ENCODE assay signal across 17 cellular contexts in the genomic region with DNA sequence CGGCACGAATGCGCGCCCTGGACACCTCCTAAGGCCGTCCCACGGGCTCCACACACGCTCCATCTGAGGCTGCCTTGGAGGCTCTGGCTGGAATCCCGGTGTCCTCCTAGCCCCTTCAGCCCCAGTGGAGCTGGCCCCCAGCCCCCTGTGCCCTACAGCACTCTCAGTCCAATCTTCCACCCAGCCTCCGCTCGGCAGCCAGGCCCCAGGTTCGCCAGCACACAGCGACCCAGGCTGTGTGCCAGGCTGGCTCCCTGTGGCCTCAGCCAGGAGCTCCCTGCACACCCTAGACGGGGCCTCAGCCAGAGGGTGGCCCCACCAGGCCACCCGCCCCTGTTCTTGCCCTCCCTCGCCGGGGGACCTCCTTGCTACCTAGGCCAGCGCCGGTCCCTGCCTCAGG. TPM values are rescaled to one million over a fixed set of nuclear protein-coding genes. Genes with fewer than 3 reads are reported as not detected.
DNase-seq lines count a peak whose midpoint lies in the region; ATAC-seq and TF ChIP-seq lines count a peak whose summit lies in the region.
"Had no signal": no experiment of that assay in that cellular context is flagged by ENCODE, and none has a peak within 500 bp of the region (broad histone marks: within the 10 kb centered on the region; RNA-seq: fewer than 3 reads in every experiment).

No MANE protein-coding gene starts in this region.

- no peak overlapping the region for H3K27ac Mint-ChIP-seq in activated naive CD8-positive, alpha-beta T cell treated with anti-CD3 and anti-CD28 coated beads for 36 hours
- H3K27ac Mint-ChIP-seq: CD14-positive monocyte had no signal

- H3K27me3 ChIP-seq in rectal smooth muscle tissue (ENCODE audit: control insufficient read depth, insufficient read depth, low read length) (no peaks in the 10 kb centered on the region), tibial nerve (no peaks in the 10 kb centered on the region)

- peak; percentile 18 to 25 for ATAC-seq in left cardiac atrium

- DNase-seq in coronary artery (ENCODE audit: low spot score), result no peak
- DNase-seq in left cardiac atrium, result no peak
- DNase-seq in tibial nerve (ENCODE audit: low spot score in 2 of 2), result no peak
- no peak for DNase-seq in activated naive CD8-positive, alpha-beta T cell treated with anti-CD3 and anti-CD28 coated beads for 36 hours
- DNase-seq in stimulated activated CD4-positive, alpha-beta T cell treated with anti-CD3 and anti-CD28 coated beads, Interleukin-4, amount 100 ng/mL, for 24 hours, result no peak
- no peak for DNase-seq in effector CD4-positive, alpha-beta T cell
- DNase-seq: ACHN; DMS79 treated with DMSO at 0.1 percent for 48 hours; KG1; MV-4-11; NCI-H1694 treated with DMSO at 0.1 percent for 48 hours; NCI-H510A; NCI-H748 treated with DMSO at 0.1 percent for 48 hours; NK-92 treated with Interleukin-12 subunit alpha and Interleukin-12 subunit beta, amount 100 ng/mL, for 24 hours; SHP77 had no signal

- no peaks in the 10 kb centered on the region for H3K4me1 Mint-ChIP-seq in activated naive CD8-positive, alpha-beta T cell treated with anti-CD3 and anti-CD28 coated beads for 36 hours
- H3K4me1 Mint-ChIP-seq: CD14-positive monocyte had no signal

- H3K9me3 Mint-ChIP-seq in activated naive CD8-positive, alpha-beta T cell treated with anti-CD3 and anti-CD28 coated beads for 36 hours, result no peaks in the 10 kb centered on the region

- H3K27ac ChIP-seq in coronary artery (peak overlapping the region; percentile 65 to 79), rectal smooth muscle tissue (ENCODE audit: low read depth, low read length) (peak overlapping the region; percentile 45), tibial nerve (peak overlapping the region in 3 of 4 donors; percentile 12 to 51 (median 43))

- intact Hi-C loops in left cardiac atrium (cut with DNase I), result no loop called here

- H3K4me1 ChIP-seq in rectal smooth muscle tissue (ENCODE audit: control insufficient read depth, insufficient read depth, low read length) (no peaks in the 10 kb centered on the region), tibial nerve (no peaks in the 10 kb centered on the region)

- no peak overlapping the region for H3K4me3 Mint-ChIP-seq in activated naive CD8-positive, alpha-beta T cell treated with anti-CD3 and anti-CD28 coated beads for 36 hours
- H3K4me3 Mint-ChIP-seq: CD14-positive monocyte had no signal

- peaks cover 26% of the 10 kb centered on the region for H3K36me3 ChIP-seq in rectal smooth muscle tissue (ENCODE audit: control insufficient read depth, insufficient read depth, low read length)
- peaks cover 2 to 93% (median 3%) of the 10 kb centered on the region in 3 donors for H3K36me3 ChIP-seq in tibial nerve

- no peaks in the 10 kb centered on the region for H3K27me3 Mint-ChIP-seq in activated naive CD8-positive, alpha-beta T cell treated with anti-CD3 and anti-CD28 coated beads for 36 hours

- H3K9me3 ChIP-seq in tibial nerve, result peaks cover 0 to 8% (median 0%) of the 10 kb centered on the region in 4 donors

- TF ChIP-seq EP300 in tibial nerve (IDR thresholded peaks at IDR 0.05), result no peak

- peaks cover 7% of the 10 kb centered on the region for H3K36me3 Mint-ChIP-seq in activated naive CD8-positive, alpha-beta T cell treated with anti-CD3 and anti-CD28 coated beads for 36 hours

- TF ChIP-seq CTCF in coronary artery (IDR thresholded peaks at IDR 0.05), result no peak
- no peak for TF ChIP-seq CTCF in tibial nerve (IDR thresholded peaks at IDR 0.05)

- no peak for TF ChIP-seq POLR2A in tibial nerve (IDR thresholded peaks at IDR 0.05)

- no peak overlapping the region for H3K9ac ChIP-seq in rectal smooth muscle tissue (ENCODE audit: low read length)

- 72 to 84% methylated on average over 8 to 18 of the region's 18 CpGs for WGBS in tibial nerve, 2 donors

- H3K4me3 ChIP-seq in coronary artery, result no peak overlapping the region
- no peak overlapping the region for H3K4me3 ChIP-seq in rectal smooth muscle tissue (ENCODE audit: low read length)
- H3K4me3 ChIP-seq in tibial nerve, result no peak overlapping the region

RNA-seq across cellular contexts. Expression of gene MOB2, which starts 18.6 kb away (rescaled TPM):
- total RNA-seq in left cardiac atrium, result 10 to 100 TPM; 36.6 to 44.0 TPM
- 10 to 100 TPM; 42.3 to 55.1 (median 46.9) TPM for total RNA-seq in tibial nerve
- total RNA-seq in activated naive CD8-positive, alpha-beta T cell treated with anti-CD3 and anti-CD28 coated beads for 36 hours, result 10 to 100 TPM; 15.2 to 16.3 TPM
